Comparison of ENCODE assay signal across 1 cellular context in the genomic region with DNA sequence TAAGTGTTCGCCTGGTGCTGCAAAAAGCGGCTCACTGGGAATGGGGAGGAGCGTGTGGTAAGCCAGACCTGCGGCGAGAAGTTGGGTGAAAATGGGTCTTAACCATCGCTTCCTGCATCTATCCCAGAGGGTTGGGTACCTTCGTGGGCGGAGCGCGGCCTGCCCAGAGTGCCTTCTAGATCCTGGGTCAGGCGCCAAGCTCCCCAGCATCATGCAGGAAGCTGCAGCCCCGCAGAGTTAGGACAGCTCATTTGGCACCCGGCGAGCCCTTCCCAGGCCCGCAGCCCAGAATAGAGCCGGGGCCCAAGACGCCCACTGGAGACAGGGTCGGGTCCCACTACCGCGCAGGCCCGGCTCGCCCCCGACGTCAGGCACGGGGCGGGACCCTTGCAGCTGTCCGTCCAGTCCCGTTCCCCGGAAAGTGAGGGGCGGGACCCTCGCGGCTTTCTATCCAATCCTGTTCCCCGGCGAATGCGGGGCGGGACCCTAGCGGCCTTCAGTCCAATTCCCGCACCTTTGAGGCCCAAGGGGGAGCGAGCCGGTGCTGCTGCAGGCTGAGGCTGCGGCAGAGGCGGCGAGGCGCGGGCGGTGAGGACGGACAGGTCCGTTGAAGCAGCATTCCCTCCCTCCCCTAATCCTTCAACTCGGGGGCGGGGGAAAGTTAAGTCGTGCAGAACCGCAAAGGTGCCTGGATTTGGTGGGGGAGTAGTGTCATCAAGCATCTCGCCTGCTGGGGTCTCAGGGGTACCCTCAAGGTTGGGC.
A peak's percentile ranks its signal among the peaks of the same experiment; 100 is the strongest.
TF ChIP-seq lines count a peak whose summit lies in the region.

A gene with protein sequence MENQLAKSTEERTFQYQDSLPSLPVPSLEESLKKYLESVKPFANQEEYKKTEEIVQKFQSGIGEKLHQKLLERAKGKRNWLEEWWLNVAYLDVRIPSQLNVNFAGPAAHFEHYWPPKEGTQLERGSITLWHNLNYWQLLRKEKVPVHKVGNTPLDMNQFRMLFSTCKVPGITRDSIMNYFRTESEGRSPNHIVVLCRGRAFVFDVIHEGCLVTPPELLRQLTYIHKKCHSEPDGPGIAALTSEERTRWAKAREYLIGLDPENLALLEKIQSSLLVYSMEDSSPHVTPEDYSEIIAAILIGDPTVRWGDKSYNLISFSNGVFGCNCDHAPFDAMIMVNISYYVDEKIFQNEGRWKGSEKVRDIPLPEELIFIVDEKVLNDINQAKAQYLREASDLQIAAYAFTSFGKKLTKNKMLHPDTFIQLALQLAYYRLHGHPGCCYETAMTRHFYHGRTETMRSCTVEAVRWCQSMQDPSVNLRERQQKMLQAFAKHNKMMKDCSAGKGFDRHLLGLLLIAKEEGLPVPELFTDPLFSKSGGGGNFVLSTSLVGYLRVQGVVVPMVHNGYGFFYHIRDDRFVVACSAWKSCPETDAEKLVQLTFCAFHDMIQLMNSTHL (plus strand): TSS at position 499 of the 762 bp plus-strand sequence. CDS start 3,405 bp downstream, outside the sequence.

TF ChIP-seq in K562, 482 proteins besides CTCF, POLR2A, EP300 and RAD21 (continued from another document and continues in another):
- TF ChIP-seq, protein P1, sequence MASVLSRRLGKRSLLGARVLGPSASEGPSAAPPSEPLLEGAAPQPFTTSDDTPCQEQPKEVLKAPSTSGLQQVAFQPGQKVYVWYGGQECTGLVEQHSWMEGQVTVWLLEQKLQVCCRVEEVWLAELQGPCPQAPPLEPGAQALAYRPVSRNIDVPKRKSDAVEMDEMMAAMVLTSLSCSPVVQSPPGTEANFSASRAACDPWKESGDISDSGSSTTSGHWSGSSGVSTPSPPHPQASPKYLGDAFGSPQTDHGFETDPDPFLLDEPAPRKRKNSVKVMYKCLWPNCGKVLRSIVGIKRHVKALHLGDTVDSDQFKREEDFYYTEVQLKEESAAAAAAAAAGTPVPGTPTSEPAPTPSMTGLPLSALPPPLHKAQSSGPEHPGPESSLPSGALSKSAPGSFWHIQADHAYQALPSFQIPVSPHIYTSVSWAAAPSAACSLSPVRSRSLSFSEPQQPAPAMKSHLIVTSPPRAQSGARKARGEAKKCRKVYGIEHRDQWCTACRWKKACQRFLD (CRISPR knock-in tag; IDR thresholded peaks at IDR 0.05), result no peak
- TF ChIP-seq NCOA6 (IDR thresholded peaks at IDR 0.05) (no peak), TOE1 (IDR thresholded peaks at IDR 0.05; ENCODE audit: borderline replicate concordance) (peak; percentile 49; the same call in 1 of the 2 replicates), TOE1 (CRISPR knock-in tag; IDR thresholded peaks at IDR 0.05; ENCODE audit: borderline replicate concordance, low read depth) (no peak), RBM25 (IDR thresholded peaks at IDR 0.05; ENCODE audit: low read depth, low read length, severe bottlenecking) (peak; percentile 78), C11orf30 (IDR thresholded peaks at IDR 0.05; ENCODE audit: low read depth) (no peak), ZNF41 (CRISPR knock-in tag; conservative IDR thresholded peaks at IDR 0.05) (no peak), POLR2B (IDR thresholded peaks at IDR 0.05; ENCODE audit: low read depth, partially characterized antibody) (peak; percentile 47), CXXC5 (CRISPR knock-in tag; IDR thresholded peaks at IDR 0.05) (peak; percentile 85), HMGN3 (IDR thresholded peaks at IDR 0.05; ENCODE audit: borderline replicate concordance, extremely low read depth, insufficient read length, low read depth, low read length) (peak; percentile 64), KDM4B (IDR thresholded peaks at IDR 0.05; ENCODE audit: borderline replicate concordance in 2 of 2, low read depth in 1 of 2) (peak in 1 of 2 experiments; percentile 81; a peak in 1 of 4 replicates), ZNF224 (CRISPR knock-in tag; IDR thresholded peaks at IDR 0.05) (no peak), ZNF408 (CRISPR knock-in tag; IDR thresholded peaks at IDR 0.05; ENCODE audit: low read depth) (no peak), RAD51 (IDR thresholded peaks at IDR 0.05; ENCODE audit: borderline replicate concordance, low read depth) (no peak), ZNF143 (CRISPR knock-in tag; IDR thresholded peaks at IDR 0.05) (no peak), ARID2 (IDR thresholded peaks at IDR 0.05) (no peak), ZNF239 (CRISPR knock-in tag; IDR thresholded peaks at IDR 0.05) (no peak), MAFG (tag; conservative IDR thresholded peaks at IDR 0.05) (no peak)
- TF ChIP-seq, protein P2, sequence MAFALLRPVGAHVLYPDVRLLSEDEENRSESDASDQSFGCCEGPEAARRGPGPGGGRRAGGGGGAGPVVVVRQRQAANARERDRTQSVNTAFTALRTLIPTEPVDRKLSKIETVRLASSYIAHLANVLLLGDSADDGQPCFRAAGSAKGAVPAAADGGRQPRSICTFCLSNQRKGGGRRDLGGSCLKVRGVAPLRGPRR (CRISPR knock-in tag; IDR thresholded peaks at IDR 0.05), result no peak
- TF ChIP-seq, protein P3, sequence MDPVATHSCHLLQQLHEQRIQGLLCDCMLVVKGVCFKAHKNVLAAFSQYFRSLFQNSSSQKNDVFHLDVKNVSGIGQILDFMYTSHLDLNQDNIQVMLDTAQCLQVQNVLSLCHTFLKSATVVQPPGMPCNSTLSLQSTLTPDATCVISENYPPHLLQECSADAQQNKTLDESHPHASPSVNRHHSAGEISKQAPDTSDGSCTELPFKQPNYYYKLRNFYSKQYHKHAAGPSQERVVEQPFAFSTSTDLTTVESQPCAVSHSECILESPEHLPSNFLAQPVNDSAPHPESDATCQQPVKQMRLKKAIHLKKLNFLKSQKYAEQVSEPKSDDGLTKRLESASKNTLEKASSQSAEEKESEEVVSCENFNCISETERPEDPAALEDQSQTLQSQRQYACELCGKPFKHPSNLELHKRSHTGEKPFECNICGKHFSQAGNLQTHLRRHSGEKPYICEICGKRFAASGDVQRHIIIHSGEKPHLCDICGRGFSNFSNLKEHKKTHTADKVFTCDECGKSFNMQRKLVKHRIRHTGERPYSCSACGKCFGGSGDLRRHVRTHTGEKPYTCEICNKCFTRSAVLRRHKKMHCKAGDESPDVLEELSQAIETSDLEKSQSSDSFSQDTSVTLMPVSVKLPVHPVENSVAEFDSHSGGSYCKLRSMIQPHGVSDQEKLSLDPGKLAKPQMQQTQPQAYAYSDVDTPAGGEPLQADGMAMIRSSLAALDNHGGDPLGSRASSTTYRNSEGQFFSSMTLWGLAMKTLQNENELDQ (CRISPR knock-in tag; IDR thresholded peaks at IDR 0.05; ENCODE audit: borderline replicate concordance), result no peak
- TF ChIP-seq, protein P4, sequence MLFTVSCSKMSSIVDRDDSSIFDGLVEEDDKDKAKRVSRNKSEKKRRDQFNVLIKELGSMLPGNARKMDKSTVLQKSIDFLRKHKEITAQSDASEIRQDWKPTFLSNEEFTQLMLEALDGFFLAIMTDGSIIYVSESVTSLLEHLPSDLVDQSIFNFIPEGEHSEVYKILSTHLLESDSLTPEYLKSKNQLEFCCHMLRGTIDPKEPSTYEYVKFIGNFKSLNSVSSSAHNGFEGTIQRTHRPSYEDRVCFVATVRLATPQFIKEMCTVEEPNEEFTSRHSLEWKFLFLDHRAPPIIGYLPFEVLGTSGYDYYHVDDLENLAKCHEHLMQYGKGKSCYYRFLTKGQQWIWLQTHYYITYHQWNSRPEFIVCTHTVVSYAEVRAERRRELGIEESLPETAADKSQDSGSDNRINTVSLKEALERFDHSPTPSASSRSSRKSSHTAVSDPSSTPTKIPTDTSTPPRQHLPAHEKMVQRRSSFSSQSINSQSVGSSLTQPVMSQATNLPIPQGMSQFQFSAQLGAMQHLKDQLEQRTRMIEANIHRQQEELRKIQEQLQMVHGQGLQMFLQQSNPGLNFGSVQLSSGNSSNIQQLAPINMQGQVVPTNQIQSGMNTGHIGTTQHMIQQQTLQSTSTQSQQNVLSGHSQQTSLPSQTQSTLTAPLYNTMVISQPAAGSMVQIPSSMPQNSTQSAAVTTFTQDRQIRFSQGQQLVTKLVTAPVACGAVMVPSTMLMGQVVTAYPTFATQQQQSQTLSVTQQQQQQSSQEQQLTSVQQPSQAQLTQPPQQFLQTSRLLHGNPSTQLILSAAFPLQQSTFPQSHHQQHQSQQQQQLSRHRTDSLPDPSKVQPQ (CRISPR knock-in tag; IDR thresholded peaks at IDR 0.05; ENCODE audit: borderline replicate concordance), result no peak
- TF ChIP-seq, protein P5, sequence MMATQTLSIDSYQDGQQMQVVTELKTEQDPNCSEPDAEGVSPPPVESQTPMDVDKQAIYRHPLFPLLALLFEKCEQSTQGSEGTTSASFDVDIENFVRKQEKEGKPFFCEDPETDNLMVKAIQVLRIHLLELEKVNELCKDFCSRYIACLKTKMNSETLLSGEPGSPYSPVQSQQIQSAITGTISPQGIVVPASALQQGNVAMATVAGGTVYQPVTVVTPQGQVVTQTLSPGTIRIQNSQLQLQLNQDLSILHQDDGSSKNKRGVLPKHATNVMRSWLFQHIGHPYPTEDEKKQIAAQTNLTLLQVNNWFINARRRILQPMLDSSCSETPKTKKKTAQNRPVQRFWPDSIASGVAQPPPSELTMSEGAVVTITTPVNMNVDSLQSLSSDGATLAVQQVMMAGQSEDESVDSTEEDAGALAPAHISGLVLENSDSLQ (IDR thresholded peaks at IDR 0.05), result peak; percentile 95
- TF ChIP-seq, protein P6, sequence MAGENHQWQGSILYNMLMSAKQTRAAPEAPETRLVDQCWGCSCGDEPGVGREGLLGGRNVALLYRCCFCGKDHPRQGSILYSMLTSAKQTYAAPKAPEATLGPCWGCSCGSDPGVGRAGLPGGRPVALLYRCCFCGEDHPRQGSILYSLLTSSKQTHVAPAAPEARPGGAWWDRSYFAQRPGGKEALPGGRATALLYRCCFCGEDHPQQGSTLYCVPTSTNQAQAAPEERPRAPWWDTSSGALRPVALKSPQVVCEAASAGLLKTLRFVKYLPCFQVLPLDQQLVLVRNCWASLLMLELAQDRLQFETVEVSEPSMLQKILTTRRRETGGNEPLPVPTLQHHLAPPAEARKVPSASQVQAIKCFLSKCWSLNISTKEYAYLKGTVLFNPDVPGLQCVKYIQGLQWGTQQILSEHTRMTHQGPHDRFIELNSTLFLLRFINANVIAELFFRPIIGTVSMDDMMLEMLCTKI (IDR thresholded peaks at IDR 0.05; ENCODE audit: partially characterized antibody), result no peak
- TF ChIP-seq, protein P7, sequence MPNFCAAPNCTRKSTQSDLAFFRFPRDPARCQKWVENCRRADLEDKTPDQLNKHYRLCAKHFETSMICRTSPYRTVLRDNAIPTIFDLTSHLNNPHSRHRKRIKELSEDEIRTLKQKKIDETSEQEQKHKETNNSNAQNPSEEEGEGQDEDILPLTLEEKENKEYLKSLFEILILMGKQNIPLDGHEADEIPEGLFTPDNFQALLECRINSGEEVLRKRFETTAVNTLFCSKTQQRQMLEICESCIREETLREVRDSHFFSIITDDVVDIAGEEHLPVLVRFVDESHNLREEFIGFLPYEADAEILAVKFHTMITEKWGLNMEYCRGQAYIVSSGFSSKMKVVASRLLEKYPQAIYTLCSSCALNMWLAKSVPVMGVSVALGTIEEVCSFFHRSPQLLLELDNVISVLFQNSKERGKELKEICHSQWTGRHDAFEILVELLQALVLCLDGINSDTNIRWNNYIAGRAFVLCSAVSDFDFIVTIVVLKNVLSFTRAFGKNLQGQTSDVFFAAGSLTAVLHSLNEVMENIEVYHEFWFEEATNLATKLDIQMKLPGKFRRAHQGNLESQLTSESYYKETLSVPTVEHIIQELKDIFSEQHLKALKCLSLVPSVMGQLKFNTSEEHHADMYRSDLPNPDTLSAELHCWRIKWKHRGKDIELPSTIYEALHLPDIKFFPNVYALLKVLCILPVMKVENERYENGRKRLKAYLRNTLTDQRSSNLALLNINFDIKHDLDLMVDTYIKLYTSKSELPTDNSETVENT (CRISPR knock-in tag; IDR thresholded peaks at IDR 0.05), result 0 out of 2 replicates have a peak, but pooled peaks have one; percentile 18
- TF ChIP-seq, protein P8, sequence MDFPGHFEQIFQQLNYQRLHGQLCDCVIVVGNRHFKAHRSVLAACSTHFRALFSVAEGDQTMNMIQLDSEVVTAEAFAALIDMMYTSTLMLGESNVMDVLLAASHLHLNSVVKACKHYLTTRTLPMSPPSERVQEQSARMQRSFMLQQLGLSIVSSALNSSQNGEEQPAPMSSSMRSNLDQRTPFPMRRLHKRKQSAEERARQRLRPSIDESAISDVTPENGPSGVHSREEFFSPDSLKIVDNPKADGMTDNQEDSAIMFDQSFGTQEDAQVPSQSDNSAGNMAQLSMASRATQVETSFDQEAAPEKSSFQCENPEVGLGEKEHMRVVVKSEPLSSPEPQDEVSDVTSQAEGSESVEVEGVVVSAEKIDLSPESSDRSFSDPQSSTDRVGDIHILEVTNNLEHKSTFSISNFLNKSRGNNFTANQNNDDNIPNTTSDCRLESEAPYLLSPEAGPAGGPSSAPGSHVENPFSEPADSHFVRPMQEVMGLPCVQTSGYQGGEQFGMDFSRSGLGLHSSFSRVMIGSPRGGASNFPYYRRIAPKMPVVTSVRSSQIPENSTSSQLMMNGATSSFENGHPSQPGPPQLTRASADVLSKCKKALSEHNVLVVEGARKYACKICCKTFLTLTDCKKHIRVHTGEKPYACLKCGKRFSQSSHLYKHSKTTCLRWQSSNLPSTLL (IDR thresholded peaks at IDR 0.05), result no peak
- TF ChIP-seq, protein P9, sequence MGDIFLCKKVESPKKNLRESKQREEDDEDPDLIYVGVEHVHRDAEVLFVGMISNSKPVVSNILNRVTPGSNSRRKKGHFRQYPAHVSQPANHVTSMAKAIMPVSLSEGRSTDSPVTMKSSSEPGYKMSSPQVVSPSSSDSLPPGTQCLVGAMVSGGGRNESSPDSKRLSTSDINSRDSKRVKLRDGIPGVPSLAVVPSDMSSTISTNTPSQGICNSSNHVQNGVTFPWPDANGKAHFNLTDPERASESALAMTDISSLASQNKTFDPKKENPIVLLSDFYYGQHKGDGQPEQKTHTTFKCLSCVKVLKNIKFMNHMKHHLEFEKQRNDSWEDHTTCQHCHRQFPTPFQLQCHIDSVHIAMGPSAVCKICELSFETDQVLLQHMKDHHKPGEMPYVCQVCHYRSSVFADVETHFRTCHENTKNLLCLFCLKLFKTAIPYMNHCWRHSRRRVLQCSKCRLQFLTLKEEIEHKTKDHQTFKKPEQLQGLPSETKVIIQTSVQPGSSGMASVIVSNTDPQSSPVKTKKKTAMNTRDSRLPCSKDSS (IDR thresholded peaks at IDR 0.05; ENCODE audit: low read depth, partially characterized antibody), result no peak
